Comparison of ENCODE assay signal across 18 cellular contexts in the genomic region with DNA sequence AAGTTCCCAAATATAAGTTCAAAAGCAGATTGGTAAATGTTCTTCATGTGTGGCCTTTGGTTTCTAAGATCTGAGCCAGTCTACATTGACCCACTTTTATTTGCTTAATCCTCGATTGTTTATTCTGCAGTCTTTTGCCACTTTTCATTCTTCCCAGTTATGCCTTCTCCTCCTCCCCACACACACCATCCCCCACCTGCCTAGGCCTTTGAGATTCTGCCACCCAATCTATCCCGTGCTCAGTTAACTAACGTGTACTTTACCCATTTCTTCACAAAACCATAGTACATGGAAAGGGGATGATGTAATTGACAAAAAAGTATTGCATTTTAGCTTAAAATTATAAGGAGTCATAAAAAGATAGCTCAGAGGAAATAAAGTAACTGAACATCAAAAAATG. TPM values are rescaled to one million over a fixed set of nuclear protein-coding genes. Genes with fewer than 3 reads are reported as not detected.
DNase-seq lines count a peak whose midpoint lies in the region; ATAC-seq and TF ChIP-seq lines count a peak whose summit lies in the region.
"Had no signal": no experiment of that assay in that cellular context is flagged by ENCODE, and none has a peak within 500 bp of the region (broad histone marks: within the 10 kb centered on the region; RNA-seq: fewer than 3 reads in every experiment).

No MANE protein-coding gene starts in this region.

- H3K27ac ChIP-seq in right cardiac atrium (ENCODE audit: low read length) (no peak overlapping the region), right atrium auricular region (no peak overlapping the region), fibroblast of lung (ENCODE audit: insufficient read depth, low read length) (no peak overlapping the region), ovary (no peak overlapping the region)
- H3K27ac ChIP-seq: 22Rv1 had no signal

- TF ChIP-seq EP300 in ovary (IDR thresholded peaks at IDR 0.05), result no peak

- no peaks in the 10 kb centered on the region for H3K36me3 ChIP-seq in right atrium auricular region
- H3K36me3 ChIP-seq in fibroblast of lung (ENCODE audit: control insufficient read depth, insufficient read depth, low read length), result no peaks in the 10 kb centered on the region
- no peaks in the 10 kb centered on the region for H3K36me3 ChIP-seq in ovary
- H3K36me3 ChIP-seq: MG63 had no signal

- intact Hi-C loops in right cardiac atrium (cut with DNase I) (no loop called here), ovary (cut with DNase I) (loop anchor here in 2 of 4 donors (5.0 to 10.0 kb wide), 3 partner anchors 51 to 301 kb away; partner anchors contain the start of gene KCNT2 (in 1 of the 2))

- peak overlapping the region; percentile 24 for H2AFZ ChIP-seq in fibroblast of lung (ENCODE audit: low read length)

- no peaks in the 10 kb centered on the region for H3K9me3 ChIP-seq in right cardiac atrium (ENCODE audit: control insufficient read depth, low read length)
- H3K9me3 ChIP-seq in right atrium auricular region, result no peaks in the 10 kb centered on the region
- H3K9me3 ChIP-seq in fibroblast of lung (ENCODE audit: control insufficient read depth, insufficient read depth, low read depth, low read length), result no peaks in the 10 kb centered on the region
- H3K9me3 ChIP-seq in ovary, result no peaks in the 10 kb centered on the region
- H3K9me3 ChIP-seq: MG63 had no signal

- DNase-seq in right cardiac atrium (no peak), right atrium auricular region (ENCODE audit: low spot score) (no peak), fibroblast of lung (ENCODE audit: low read depth in 2 of 2) (no peak), ovary (no peak), GF-D8 (lab: John Stamatoyannopoulos, UW) (no peak), SK-N-DZ (ENCODE audit: low spot score) (no peak), hippocampal formation (lab: John Stamatoyannopoulos, UW) (no peak)
- DNase-seq in effector CD4-positive, alpha-beta T cell, result no peak
- DNase-seq: CD4-positive, alpha-beta memory T cell; DMS79 treated with DMSO at 0.1 percent for 48 hours; MG63; NCI-H1105; NCI-H1694; NCI-H2227 treated with DMSO at 0.1 percent for 48 hours; NCI-H524 treated with DMSO at 0.1 percent for 48 hours had no signal

- H3K4me1 ChIP-seq in right cardiac atrium (ENCODE audit: control insufficient read depth, insufficient read depth, low read length), result no peaks in the 10 kb centered on the region
- peaks cover 0 to 4% of the 10 kb centered on the region in 2 donors for H3K4me1 ChIP-seq in right atrium auricular region
- H3K4me1 ChIP-seq in fibroblast of lung (ENCODE audit: control insufficient read depth, extremely low read depth, insufficient read depth, low read length), result no peaks in the 10 kb centered on the region
- H3K4me1 ChIP-seq in ovary (ENCODE audit: insufficient read depth), result peaks cover 7% of the 10 kb centered on the region

- H3K4me2 ChIP-seq in fibroblast of lung (ENCODE audit: extremely low read depth, insufficient read depth, low read length), result peak overlapping the region; percentile 40

- no peak overlapping the region for H3K9ac ChIP-seq in fibroblast of lung (ENCODE audit: insufficient read depth, low read length)

- no peak for TF ChIP-seq POLR2A in ovary (IDR thresholded peaks at IDR 0.05)

- no peaks in the 10 kb centered on the region for H3K27me3 ChIP-seq in right cardiac atrium (ENCODE audit: control insufficient read depth, insufficient read depth)
- no peaks in the 10 kb centered on the region for H3K27me3 ChIP-seq in right atrium auricular region
- H3K27me3 ChIP-seq in fibroblast of lung (ENCODE audit: control insufficient read depth, insufficient read depth, low read length), result no peaks in the 10 kb centered on the region
- no peaks in the 10 kb centered on the region for H3K27me3 ChIP-seq in ovary
- H3K27me3 ChIP-seq: MG63 had no signal

- no peaks in the 10 kb centered on the region for H4K20me1 ChIP-seq in fibroblast of lung (ENCODE audit: control insufficient read depth, extremely low read depth, insufficient read depth, low read length)

- H3K79me2 ChIP-seq in fibroblast of lung (ENCODE audit: control insufficient read depth, insufficient read depth, low read length), result no peaks in the 10 kb centered on the region

- no peak for TF ChIP-seq CTCF in right atrium auricular region (IDR thresholded peaks at IDR 0.05)
- TF ChIP-seq CTCF in fibroblast of lung (conservative IDR thresholded peaks at IDR 0.05 in 1 of 2, IDR thresholded peaks at IDR 0.05 in 1 of 2; ENCODE audit: low read depth in 1 of 2, low read length in 2 of 2), result no peak
- TF ChIP-seq CTCF in ovary (IDR thresholded peaks at IDR 0.05), result no peak

- H3K4me3 ChIP-seq in right cardiac atrium (ENCODE audit: low read length) (peak overlapping the region; percentile 54), right atrium auricular region (no peak overlapping the region), fibroblast of lung (replicated peaks in 1 of 4; ENCODE audit: control extremely low read depth in 1 of 4, insufficient read depth in 1 of 4, low read depth in 3 of 4, low read length in 4 of 4) (no peak overlapping the region), ovary (peak overlapping the region; percentile 29)
- H3K4me3 ChIP-seq: MG63 had no signal

- WGBS in right cardiac atrium, result 71% methylated on average over 3 of the region's 3 CpGs
- WGBS in ovary, 3 donors, result 88 to 92% (median 92%) methylated on average over 3 of the region's 3 CpGs

- ATAC-seq in right cardiac atrium, result no peak
- ATAC-seq: Panc1 had no signal

RNA-seq across cellular contexts. Expression of gene CFH, which starts 3.7 kb away (rescaled TPM):
- total RNA-seq in right cardiac atrium (100 to 1,000 TPM; 163 to 462 (median 339) TPM), right atrium auricular region (100 to 1,000 TPM in 1 of 2 donors, 10 to 100 TPM in 1; 88.1 to 271 TPM), fibroblast of lung (146 and 237 TPM in 2 replicates), ovary (100 to 1,000 TPM in 6 of 7 donors, 10 to 100 TPM in 1; 95.4 to 438 (median 271) TPM)
- polyA plus RNA-seq in right cardiac atrium (127 TPM), fibroblast of lung (83.0 and 108 TPM in 2 replicates), ovary (100 to 1,000 TPM; 177 to 351 TPM)
- polyA plus RNA-seq in fibroblast of lung (2012), result 49.9 and 64.7 TPM in 2 replicates
- polyA minus RNA-seq in fibroblast of lung (ENCODE audit: low replicate concordance), result 0.75 and 1.4 TPM in 2 replicates
- 0.18 and 0.38 TPM in 2 replicates for polyA plus RNA-seq in SK-N-DZ (2014; cell fraction: cytosol; rRNA removed)
- polyA plus RNA-seq in SK-N-DZ (2014; cell fraction: nucleus; rRNA removed), result 0.63 and 0.67 TPM in 2 replicates

RNA-seq across cellular contexts. Expression of gene KCNT2, which starts 47.3 kb away (rescaled TPM):
- total RNA-seq in right cardiac atrium (1 to 10 TPM; 2.7 to 7.1 (median 4.7) TPM), right atrium auricular region (10 to 100 TPM in 1 of 2 donors, 1 to 10 TPM in 1; 3.9 to 14.1 TPM), fibroblast of lung (6.4 and 8.1 TPM in 2 replicates), ovary (10 to 100 TPM in 6 of 7 donors, 1 to 10 TPM in 1; 9.3 to 34.9 (median 22.1) TPM)
- polyA plus RNA-seq in right cardiac atrium (1.9 TPM), fibroblast of lung (0.87 and 0.96 TPM in 2 replicates), ovary (1 to 10 TPM; 5.3 to 9.4 TPM)
- polyA plus RNA-seq in fibroblast of lung (2012), result 0.58 and 0.59 TPM in 2 replicates
- 1.0 and 1.1 TPM in 2 replicates for polyA minus RNA-seq in fibroblast of lung (ENCODE audit: low replicate concordance)
- 7.4 and 9.0 TPM in 2 replicates for polyA plus RNA-seq in SK-N-DZ (2014; cell fraction: cytosol; rRNA removed)
- 27.3 and 28.7 TPM in 2 replicates for polyA plus RNA-seq in SK-N-DZ (2014; cell fraction: nucleus; rRNA removed)
- total RNA-seq: CD4-positive, alpha-beta memory T cell; SK-MEL-5 had no signal
- polyA plus RNA-seq: CD4-positive, alpha-beta memory T cell had no signal

Comparison
In these comparisons a context has a peak if more than half of its experiments do, and no peak if none do; other contexts are left out.
1. H3K4me3 ChIP-seq: peak in right cardiac atrium (single experiment) and ovary (single experiment); none in right atrium auricular region (0 of 2) and fibroblast of lung (0 of 4).